Comparison of ENCODE assay signal across 9 cellular contexts in genomic region chr3:194592798-194593752, GRCh38. TPM values are rescaled to one million over a fixed set of nuclear protein-coding genes. Genes with fewer than 3 reads are reported as not detected.
A peak's percentile ranks its signal among the peaks of the same experiment; 100 is the strongest.
DNase-seq lines count a peak whose midpoint lies in the region; ATAC-seq and TF ChIP-seq lines count a peak whose summit lies in the region.
"Had no signal": no experiment of that assay in that cellular context is flagged by ENCODE, and none has a peak within 500 bp of the region (broad histone marks: within the 10 kb centered on the region; RNA-seq: fewer than 3 reads in every experiment).

No MANE protein-coding gene starts in this region.

- H4K20me1 ChIP-seq in KMS-11 (ENCODE audit: insufficient read depth): no peaks in the 10 kb centered on the region

- DNase-seq in CD14-positive monocyte (ENCODE audit: low spot score) (no peak), astrocyte of the hippocampus (ENCODE audit: low read depth, low spot score) (peak; percentile 99), mucosa of descending colon (no peak), NCI-H1417 treated with DMSO at 0.1 percent for 48 hours (lab: John Stamatoyannopoulos, UW) (no peak), progenitor cell of endocrine pancreas (ENCODE audit: low spot score, unreplicated experiment) (no peak), SK-N-DZ (ENCODE audit: low spot score) (no peak)
- no peak for DNase-seq in central memory CD4-positive, alpha-beta T cell

- H3K4me2 ChIP-seq in KMS-11: peak overlapping the region; percentile 5; the same call in 1 of the 2 replicates

- H3K4me1 ChIP-seq in KMS-11 (ENCODE audit: low read depth, poor library complexity, severe bottlenecking): peaks cover 22% of the 10 kb centered on the region
- no peaks in the 10 kb centered on the region for H3K4me1 ChIP-seq in mucosa of descending colon (ENCODE audit: low read depth)

- H3K4me3 Mint-ChIP-seq in CD14-positive monocyte (peak overlapping the region in 1 of 2 donors; percentile 5), progenitor cell of endocrine pancreas (ENCODE audit: low read depth) (no peak overlapping the region)

- H3K4me1 Mint-ChIP-seq in CD14-positive monocyte: peaks cover 12% of the 10 kb centered on the region
- peaks cover 2% of the 10 kb centered on the region for H3K4me1 Mint-ChIP-seq in progenitor cell of endocrine pancreas (ENCODE audit: low read depth)

- H3K9me3 Mint-ChIP-seq in CD14-positive monocyte (peaks cover 0 to 4% (median 0%) of the 10 kb centered on the region in 7 donors), progenitor cell of endocrine pancreas (ENCODE audit: low read depth) (no peaks in the 10 kb centered on the region)

- H3K4me3 ChIP-seq in KMS-11 (IDR thresholded peaks at IDR 0.05; ENCODE audit: insufficient read depth, low read depth, low read length) (no peak overlapping the region), mucosa of descending colon (no peak overlapping the region)
- H3K4me3 ChIP-seq: skin epidermis had no signal

- no peaks in the 10 kb centered on the region for H3K27me3 ChIP-seq in KMS-11 (ENCODE audit: insufficient read depth, low read depth)

- H3K9ac ChIP-seq in KMS-11: no peak overlapping the region

- peaks cover 0 to 3% (median 0%) of the 10 kb centered on the region in 3 donors for H3K27me3 Mint-ChIP-seq in CD14-positive monocyte (ENCODE audit: low read depth in 3 of 3)
- no peaks in the 10 kb centered on the region for H3K27me3 Mint-ChIP-seq in progenitor cell of endocrine pancreas

- H3K27ac Mint-ChIP-seq in CD14-positive monocyte (peak overlapping the region in 5 of 7 donors; percentile 38 to 84 (median 70)), progenitor cell of endocrine pancreas (no peak overlapping the region)

- peak; percentile 44 for ATAC-seq in mucosa of descending colon

- no peaks in the 10 kb centered on the region for H3K9me3 ChIP-seq in mucosa of descending colon

- TF ChIP-seq CTCF in CD14-positive monocyte (IDR thresholded peaks at IDR 0.05): no peak
- TF ChIP-seq CTCF in KMS-11 (conservative IDR thresholded peaks at IDR 0.05; ENCODE audit: low read depth, low read length): no peak
- TF ChIP-seq CTCF in mucosa of descending colon (IDR thresholded peaks at IDR 0.05): no peak
- no peak for TF ChIP-seq CTCF in progenitor cell of endocrine pancreas (IDR thresholded peaks at IDR 0.05; ENCODE audit: unreplicated experiment)

- H3K79me2 ChIP-seq in KMS-11 (ENCODE audit: insufficient read depth, low read depth): no peaks in the 10 kb centered on the region

- intact Hi-C loops in CD14-positive monocyte (cut with micrococcal nuclease): loop anchor here (5.0 to 10.0 kb wide), 2 partner anchors 58 to 121 kb away; no protein-coding TSS in a partner anchor
- intact Hi-C loops in mucosa of descending colon (cut with DNase I, micrococcal nuclease): no loop called here

- peak overlapping the region; percentile 4; the same call in 1 of the 2 replicates for H3K27ac ChIP-seq in KMS-11

- H3K36me3 ChIP-seq in KMS-11 (ENCODE audit: insufficient read depth) (no peaks in the 10 kb centered on the region), mucosa of descending colon (ENCODE audit: low read depth) (no peaks in the 10 kb centered on the region)

- no peak overlapping the region for H2AFZ ChIP-seq in KMS-11 (ENCODE audit: low read depth)

- peaks cover 0 to 8% of the 10 kb centered on the region in 2 donors for H3K36me3 Mint-ChIP-seq in CD14-positive monocyte
- no peaks in the 10 kb centered on the region for H3K36me3 Mint-ChIP-seq in progenitor cell of endocrine pancreas (ENCODE audit: insufficient read depth)

RNA-seq across cellular contexts. Expression of gene TMEM44, which starts 40.1 kb away (rescaled TPM):
- not detected for polyA plus RNA-seq in CD14-positive monocyte
- total RNA-seq in mucosa of descending colon (10 to 100 TPM; 30.9 to 59.3 (median 34.1) TPM), progenitor cell of endocrine pancreas (40.1 and 44.7 TPM in 2 replicates)
- polyA plus RNA-seq in SK-N-DZ (2014; cell fraction: cytosol; rRNA removed): 11.8 and 21.0 TPM in 2 replicates
- 42.9 and 51.7 TPM in 2 replicates for polyA plus RNA-seq in SK-N-DZ (2014; cell fraction: nucleus; rRNA removed)

Comparison
In these comparisons a context has a peak if more than half of its experiments do, and no peak if none do; other contexts are left out.
1. intact Hi-C loops: an anchor here in CD14-positive monocyte (5.0 to 10.0 kb wide); none called in mucosa of descending colon.